10 cellular contexts compared by ENCODE assay signal in genomic region chr15:74396445-74397238, GRCh38. TPM values are rescaled to one million over a fixed set of nuclear protein-coding genes. Genes with fewer than 3 reads are reported as not detected.
A peak's percentile ranks its signal among the peaks of the same experiment; 100 is the strongest.
DNase-seq lines count a peak whose midpoint lies in the region; ATAC-seq and TF ChIP-seq lines count a peak whose summit lies in the region.
"Had no signal": no experiment of that assay in that cellular context is flagged by ENCODE, and none has a peak within 500 bp of the region (broad histone marks: within the 10 kb centered on the region; RNA-seq: fewer than 3 reads in every experiment).

No MANE protein-coding gene starts in this region.

- ATAC-seq in GM21515 (IDR thresholded peaks at IDR 0.05; ENCODE audit: unreplicated experiment): peak; percentile 36
- ATAC-seq in activated naive CD8-positive, alpha-beta T cell treated with anti-CD3 and anti-CD28 coated beads, Interleukin-2, amount 50 U/mL, for 24 hours: peak; percentile 55

- intact Hi-C loops in spleen (cut with DNase I; ENCODE audit: low total_unique reads): no loop called here

- 30 to 45% (median 36%) methylated on average over 9 of the region's 9 CpGs for WGBS in spleen, 5 donors

- no peaks in the 10 kb centered on the region for H3K9me3 Mint-ChIP-seq in activated naive CD8-positive, alpha-beta T cell treated with anti-CD3 and anti-CD28 coated beads, Interleukin-2, amount 50 U/mL, for 24 hours

- peak in 1 of 3 donors; percentile 3 for TF ChIP-seq POLR2A in spleen (IDR thresholded peaks at IDR 0.05)

- H3K27me3 ChIP-seq in spleen (replicated peaks in 1 of 7): no peaks in the 10 kb centered on the region
- H3K27me3 ChIP-seq: SJCRH30 had no signal

- H3K36me3 ChIP-seq in spleen: no peaks in the 10 kb centered on the region
- H3K36me3 ChIP-seq: SJCRH30 had no signal

- DNase-seq in GDM1 (lab: John Stamatoyannopoulos, UW) (peak; percentile 66), NAMALWA (ENCODE audit: low spot score) (peak; percentile 39), spleen (peak; percentile 89), NCI-H2029 treated with DMSO at 0.1 percent for 48 hours (lab: John Stamatoyannopoulos, UW) (no peak), putamen (ENCODE audit: low spot score) (no peak), NCI-H1417 (lab: John Stamatoyannopoulos, UW) (no peak)
- DNase-seq in activated naive CD8-positive, alpha-beta T cell treated with anti-CD3 and anti-CD28 coated beads, Interleukin-2, amount 50 U/mL, for 24 hours: peak; percentile 73

- H3K27me3 Mint-ChIP-seq in activated naive CD8-positive, alpha-beta T cell treated with anti-CD3 and anti-CD28 coated beads, Interleukin-2, amount 50 U/mL, for 24 hours: no peaks in the 10 kb centered on the region

- TF ChIP-seq CTCF in spleen (IDR thresholded peaks at IDR 0.05 in 8 of 11, conservative IDR thresholded peaks at IDR 0.05 in 3 of 11): no peak

- H3K4me1 ChIP-seq in spleen: peaks cover 34 to 99% (median 78%) of the 10 kb centered on the region in 6 donors

- peak overlapping the region; percentile 55 to 93 (median 72) for H3K27ac ChIP-seq in spleen
- H3K27ac ChIP-seq: SJCRH30 had no signal

- H3K36me3 Mint-ChIP-seq in activated naive CD8-positive, alpha-beta T cell treated with anti-CD3 and anti-CD28 coated beads, Interleukin-2, amount 50 U/mL, for 24 hours (ENCODE audit: low read depth): peaks cover 10% of the 10 kb centered on the region

- H3K27ac Mint-ChIP-seq in activated naive CD8-positive, alpha-beta T cell treated with anti-CD3 and anti-CD28 coated beads, Interleukin-2, amount 50 U/mL, for 24 hours: peak overlapping the region; percentile 89

- peak overlapping the region; percentile 66 for H3K4me3 Mint-ChIP-seq in activated naive CD8-positive, alpha-beta T cell treated with anti-CD3 and anti-CD28 coated beads, Interleukin-2, amount 50 U/mL, for 24 hours

- H3K4me1 Mint-ChIP-seq in activated naive CD8-positive, alpha-beta T cell treated with anti-CD3 and anti-CD28 coated beads, Interleukin-2, amount 50 U/mL, for 24 hours: peaks cover 99% of the 10 kb centered on the region

- H3K9me3 ChIP-seq in spleen: no peaks in the 10 kb centered on the region
- H3K9me3 ChIP-seq: SJCRH30 had no signal

- peak overlapping the region in 1 of 8 donors; percentile 15 for H3K4me3 ChIP-seq in spleen
- H3K4me3 ChIP-seq: SJCRH30 had no signal

RNA-seq across cellular contexts. Expression of gene CYP11A1, which starts 29.2 kb away (rescaled TPM):
- total RNA-seq in spleen: 10 to 100 TPM in 1 of 7 donors, 1 to 10 TPM in 6; 3.2 to 14.3 (median 5.0) TPM
- polyA plus RNA-seq in spleen: 1 to 10 TPM; 1.6 to 3.6 (median 1.7) TPM
- total RNA-seq: lung microvascular endothelial cell, SJCRH30 had no signal

RNA-seq across cellular contexts. Expression of gene SEMA7A, which starts 37.1 kb away (rescaled TPM):
- total RNA-seq in spleen: 100 to 1,000 TPM in 5 of 7 donors, 10 to 100 TPM in 2; 74.9 to 150 (median 132) TPM
- 100 to 1,000 TPM in 1 of 3 donors, 10 to 100 TPM in 2; 41.6 to 154 (median 78.4) TPM for polyA plus RNA-seq in spleen

Comparison
In these comparisons a context has a peak if more than half of its experiments do, and no peak if none do; other contexts are left out.
1. DNase-seq: peak in GDM1 (single experiment), NAMALWA (single experiment), activated naive CD8-positive, alpha-beta T cell treated with anti-CD3 and anti-CD28 coated beads, Interleukin-2, amount 50 U/mL, for 24 hours (single experiment) and spleen (single experiment); none in NCI-H2029 treated with DMSO at 0.1 percent for 48 hours (single experiment), putamen (single experiment) and NCI-H1417 (0 of 3).